26 cellular contexts compared by ENCODE assay signal in genomic region chr17:63716426-63716825, GRCh38. TPM values are rescaled to one million over a fixed set of nuclear protein-coding genes. Genes with fewer than 3 reads are reported as not detected.
DNase-seq lines count a peak whose midpoint lies in the region; ATAC-seq and TF ChIP-seq lines count a peak whose summit lies in the region.
"Had no signal": no experiment of that assay in that cellular context is flagged by ENCODE, and none has a peak within 500 bp of the region (broad histone marks: within the 10 kb centered on the region; RNA-seq: fewer than 3 reads in every experiment).

No MANE protein-coding gene starts in this region.

- peaks cover 41% of the 10 kb centered on the region for H3K36me3 Mint-ChIP-seq in CD8-positive, alpha-beta T cell
- H3K36me3 Mint-ChIP-seq in activated T-helper 17 cell treated with anti-CD3 and anti-CD28 coated beads, Interleukin-2, amount 50 U/mL, for 72 hours (ENCODE audit: low read depth) = peaks cover 29% of the 10 kb centered on the region
- peaks cover 0 to 20% (median 10%) of the 10 kb centered on the region in 5 donors for H3K36me3 Mint-ChIP-seq in naive thymus-derived CD4-positive, alpha-beta T cell

- intact Hi-C loops in CD8-positive, alpha-beta T cell (cut with DNase I, micrococcal nuclease) = no loop called here
- intact Hi-C loops in naive thymus-derived CD4-positive, alpha-beta T cell (cut with micrococcal nuclease) = no loop called here

- no peak overlapping the region for H3K27ac ChIP-seq in CD8-positive, alpha-beta T cell (ENCODE audit: low read depth, low read length)
- H3K27ac ChIP-seq in naive thymus-derived CD4-positive, alpha-beta T cell (ENCODE audit: low read depth, low read length) = no peak overlapping the region
- H3K27ac ChIP-seq: A549, HL-60, PC-9, RWPE1, SK-N-MC had no signal

- ATAC-seq in CD8-positive, alpha-beta T cell = no peak
- ATAC-seq in activated T-helper 17 cell treated with anti-CD3 and anti-CD28 coated beads, Interleukin-2, amount 50 U/mL, for 72 hours (replicated peaks) = no peak
- no peak for ATAC-seq in naive thymus-derived CD4-positive, alpha-beta T cell
- ATAC-seq: A549, GM12878 had no signal

- POLR2A ChIA-PET in CD8-positive, alpha-beta T cell (lab: Charles Lee) = interaction anchor here (1.8 to 15.8 kb wide), 3 partner anchors 19 to 22 kb away, joined by 6 to 649 read pairs (median 15); partner anchors contain the start of gene LIMD2
- POLR2A ChIA-PET in naive thymus-derived CD4-positive, alpha-beta T cell (lab: Charles Lee) = interaction anchor here (2.4 to 19.5 kb wide), 3 partner anchors 10 to 21 kb away, joined by 10 to 810 read pairs (median 47); partner anchors contain the start of gene LIMD2

- H3K4me3 Mint-ChIP-seq in CD8-positive, alpha-beta T cell = no peak overlapping the region
- no peak overlapping the region for H3K4me3 Mint-ChIP-seq in activated T-helper 17 cell treated with anti-CD3 and anti-CD28 coated beads, Interleukin-2, amount 50 U/mL, for 72 hours
- H3K4me3 Mint-ChIP-seq in naive thymus-derived CD4-positive, alpha-beta T cell = no peak overlapping the region

- H3K27me3 ChIP-seq in CD8-positive, alpha-beta T cell (ENCODE audit: insufficient read depth, low read length) = no peaks in the 10 kb centered on the region
- no peaks in the 10 kb centered on the region for H3K27me3 ChIP-seq in naive thymus-derived CD4-positive, alpha-beta T cell (ENCODE audit: control insufficient read depth in 2 of 2, insufficient read depth in 2 of 2, low read length in 2 of 2)
- H3K27me3 ChIP-seq: BE2C had no signal

- no peaks in the 10 kb centered on the region for H3K9me3 ChIP-seq in CD8-positive, alpha-beta T cell (ENCODE audit: low read length)
- no peaks in the 10 kb centered on the region for H3K9me3 ChIP-seq in naive thymus-derived CD4-positive, alpha-beta T cell (ENCODE audit: control insufficient read depth in 2 of 3, low read length in 3 of 3)
- H3K9me3 ChIP-seq: A549, BE2C, Caco-2, HAP-1 had no signal

- H3K9me3 Mint-ChIP-seq in CD8-positive, alpha-beta T cell = no peaks in the 10 kb centered on the region
- no peaks in the 10 kb centered on the region for H3K9me3 Mint-ChIP-seq in activated T-helper 17 cell treated with anti-CD3 and anti-CD28 coated beads, Interleukin-2, amount 50 U/mL, for 72 hours
- no peaks in the 10 kb centered on the region for H3K9me3 Mint-ChIP-seq in naive thymus-derived CD4-positive, alpha-beta T cell

- CTCF ChIA-PET in CD8-positive, alpha-beta T cell (lab: Charles Lee) = interaction anchor here (0.6 kb wide), 1 partner anchor 104 kb away, joined by 4 read pairs; no protein-coding TSS in a partner anchor
- CTCF ChIA-PET in naive thymus-derived CD4-positive, alpha-beta T cell (lab: Charles Lee) = no interaction called here

- H3K27me3 Mint-ChIP-seq in CD8-positive, alpha-beta T cell (ENCODE audit: low read depth) = no peaks in the 10 kb centered on the region
- no peaks in the 10 kb centered on the region for H3K27me3 Mint-ChIP-seq in activated T-helper 17 cell treated with anti-CD3 and anti-CD28 coated beads, Interleukin-2, amount 50 U/mL, for 72 hours
- no peaks in the 10 kb centered on the region for H3K27me3 Mint-ChIP-seq in naive thymus-derived CD4-positive, alpha-beta T cell

- DNase-seq in CD8-positive, alpha-beta T cell = no peak
- DNase-seq in dermis microvascular lymphatic vessel endothelial cell (ENCODE audit: low read depth in 2 of 2) (peak; percentile 79 to 93), NCI-H774 (lab: John Stamatoyannopoulos, UW) (no peak)
- DNase-seq in naive thymus-derived CD4-positive, alpha-beta T cell = no peak
- no peak for DNase-seq in stimulated activated CD4-positive, alpha-beta T cell treated with anti-CD3 and anti-CD28 coated beads, Interleukin-2, amount 100 ng/mL, for 24 hours
- no peak for DNase-seq in stimulated activated naive CD4-positive, alpha-beta T cell treated with Interleukin-2 at 50 U/mL for 16 hours (lab: John Stamatoyannopoulos, UW)
- DNase-seq: BE2C, Caco-2, DMS 273 treated with DMSO at 0.1 percent for 48 hours, DMS79 treated with DMSO at 0.1 percent for 48 hours, KBM-7, MM.1S, NCI-H1048, NCI-H1417 treated with DMSO at 0.1 percent for 48 hours, NCI-H187, NCI-H2107, NCI-H510A, PC-9, SHP77 treated with DMSO at 0.1 percent for 48 hours had no signal

- peaks cover 8% of the 10 kb centered on the region for H3K36me3 ChIP-seq in CD8-positive, alpha-beta T cell (ENCODE audit: insufficient read depth, low read length)
- peaks cover 0 to 22% (median 8%) of the 10 kb centered on the region in 3 experiments for H3K36me3 ChIP-seq in naive thymus-derived CD4-positive, alpha-beta T cell (ENCODE audit: control insufficient read depth in 2 of 3, insufficient read depth in 3 of 3, low read length in 3 of 3)
- H3K36me3 ChIP-seq: BE2C had no signal

- no peak for TF ChIP-seq CTCF in CD8-positive, alpha-beta T cell (IDR thresholded peaks at IDR 0.05)

- H3K4me1 ChIP-seq in CD8-positive, alpha-beta T cell (ENCODE audit: insufficient read depth, low read length) = no peaks in the 10 kb centered on the region
- no peaks in the 10 kb centered on the region for H3K4me1 ChIP-seq in naive thymus-derived CD4-positive, alpha-beta T cell (ENCODE audit: control insufficient read depth in 2 of 2, insufficient read depth in 2 of 2, low read length in 2 of 2)
- H3K4me1 ChIP-seq: A549, BE2C, Caco-2, HAP-1 had no signal

- peaks cover 3% of the 10 kb centered on the region for H3K4me1 Mint-ChIP-seq in CD8-positive, alpha-beta T cell (ENCODE audit: low read depth)
- H3K4me1 Mint-ChIP-seq in activated T-helper 17 cell treated with anti-CD3 and anti-CD28 coated beads, Interleukin-2, amount 50 U/mL, for 72 hours = no peaks in the 10 kb centered on the region
- H3K4me1 Mint-ChIP-seq in naive thymus-derived CD4-positive, alpha-beta T cell = peaks cover 0 to 9% (median 3%) of the 10 kb centered on the region in 7 donors

- H3K4me3 ChIP-seq in CD8-positive, alpha-beta T cell (ENCODE audit: low read depth, low read length) = no peak overlapping the region
- no peak overlapping the region for H3K4me3 ChIP-seq in naive thymus-derived CD4-positive, alpha-beta T cell (ENCODE audit: low read length)
- H3K4me3 ChIP-seq: A549, GM12878, HAP-1, PC-9, SK-N-MC had no signal

- H3K27ac Mint-ChIP-seq in CD8-positive, alpha-beta T cell = peak overlapping the region; percentile 32
- H3K27ac Mint-ChIP-seq in activated T-helper 17 cell treated with anti-CD3 and anti-CD28 coated beads, Interleukin-2, amount 50 U/mL, for 72 hours = peak overlapping the region; percentile 61
- H3K27ac Mint-ChIP-seq in naive thymus-derived CD4-positive, alpha-beta T cell = peak overlapping the region in 5 of 9 donors; percentile 34 to 76 (median 49)

RNA-seq across cellular contexts. Expression of gene LIMD2, which starts 16.5 kb away (rescaled TPM):
- total RNA-seq in CD8-positive, alpha-beta T cell = 100 to 1,000 TPM; 828 to 849 TPM
- 100 to 1,000 TPM; 101 to 144 TPM for total RNA-seq in activated T-helper 17 cell treated with anti-CD3 and anti-CD28 coated beads, Interleukin-2, amount 50 U/mL, for 72 hours
- 18.0 and 51.6 TPM in 2 replicates for total RNA-seq in dermis microvascular lymphatic vessel endothelial cell
- total RNA-seq in naive thymus-derived CD4-positive, alpha-beta T cell = 100 to 1,000 TPM; 575 to 937 (median 595) TPM
- 100 to 1,000 TPM; 542 to 792 TPM for polyA plus RNA-seq in naive thymus-derived CD4-positive, alpha-beta T cell

RNA-seq across cellular contexts. Expression of gene STRADA, which starts 25.2 kb away (rescaled TPM):
- 10 to 100 TPM; 54.7 to 63.6 TPM for total RNA-seq in CD8-positive, alpha-beta T cell
- 10 to 100 TPM; 49.0 to 56.8 TPM for total RNA-seq in activated T-helper 17 cell treated with anti-CD3 and anti-CD28 coated beads, Interleukin-2, amount 50 U/mL, for 72 hours
- total RNA-seq in dermis microvascular lymphatic vessel endothelial cell = 19.6 and 34.6 TPM in 2 replicates
- 10 to 100 TPM; 51.0 to 69.7 (median 54.2) TPM for total RNA-seq in naive thymus-derived CD4-positive, alpha-beta T cell
- 10 to 100 TPM; 19.9 to 24.2 TPM for polyA plus RNA-seq in naive thymus-derived CD4-positive, alpha-beta T cell

RNA-seq across cellular contexts. Expression of gene CCDC47, which starts 57.0 kb away (rescaled TPM):
- total RNA-seq in CD8-positive, alpha-beta T cell = 10 to 100 TPM; 33.1 to 34.6 TPM
- 10 to 100 TPM; 75.5 to 99.9 TPM for total RNA-seq in activated T-helper 17 cell treated with anti-CD3 and anti-CD28 coated beads, Interleukin-2, amount 50 U/mL, for 72 hours
- 65.2 and 98.9 TPM in 2 replicates for total RNA-seq in dermis microvascular lymphatic vessel endothelial cell
- 10 to 100 TPM; 31.8 to 62.9 (median 34.7) TPM for total RNA-seq in naive thymus-derived CD4-positive, alpha-beta T cell
- 10 to 100 TPM; 33.5 to 45.4 TPM for polyA plus RNA-seq in naive thymus-derived CD4-positive, alpha-beta T cell

RNA-seq across cellular contexts. Expression of gene DDX42, which starts 57.5 kb away (rescaled TPM):
- total RNA-seq in CD8-positive, alpha-beta T cell = 10 to 100 TPM; 71.5 to 74.1 TPM
- total RNA-seq in activated T-helper 17 cell treated with anti-CD3 and anti-CD28 coated beads, Interleukin-2, amount 50 U/mL, for 72 hours = 100 to 1,000 TPM; 119 to 121 TPM
- 36.1 and 61.3 TPM in 2 replicates for total RNA-seq in dermis microvascular lymphatic vessel endothelial cell
- 100 to 1,000 TPM; 101 to 192 (median 139) TPM for total RNA-seq in naive thymus-derived CD4-positive, alpha-beta T cell
- polyA plus RNA-seq in naive thymus-derived CD4-positive, alpha-beta T cell = 10 to 100 TPM; 11.8 to 24.4 TPM

Comparison
In these comparisons a context has a peak if more than half of its experiments do, and no peak if none do; other contexts are left out.
1. DNase-seq: peak in dermis microvascular lymphatic vessel endothelial cell (2 of 2); none in CD8-positive, alpha-beta T cell (0 of 7), naive thymus-derived CD4-positive, alpha-beta T cell (0 of 9), NCI-H774 (single experiment), stimulated activated CD4-positive, alpha-beta T cell treated with anti-CD3 and anti-CD28 coated beads, Interleukin-2, amount 100 ng/mL, for 24 hours (0 of 2) and stimulated activated naive CD4-positive, alpha-beta T cell treated with Interleukin-2 at 50 U/mL for 16 hours (single experiment).
2. Peak in every context shown above with its lines, with median percentiles within 50 percentile points of each other: H3K27ac Mint-ChIP-seq.